In the genomic region with DNA sequence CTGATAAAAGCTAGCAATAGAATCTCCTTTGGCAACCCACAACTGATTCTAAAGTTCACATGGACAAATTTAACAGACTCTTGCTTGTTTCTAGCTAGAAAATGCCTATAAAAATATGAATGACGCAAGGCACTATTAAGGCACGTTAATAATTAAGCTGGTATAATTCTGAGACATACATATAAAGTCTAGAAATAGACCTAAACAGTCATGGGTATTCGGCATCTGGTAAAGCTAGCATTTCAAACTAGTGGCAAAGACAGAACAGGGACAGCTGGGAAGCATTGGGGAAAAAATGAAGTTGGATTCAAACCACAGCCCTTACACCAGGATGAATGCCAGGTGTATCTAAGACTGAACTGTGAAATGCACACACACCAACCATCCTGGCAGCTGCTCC, we compare ENCODE assay signal across 2 cellular contexts.
TF ChIP-seq lines count a peak whose summit lies in the region.

No MANE protein-coding gene starts in this region.

TF ChIP-seq in HepG2, 621 proteins besides CTCF, POLR2A, EP300 and RAD21:
- TF ChIP-seq ZNF788 (CRISPR knock-in tag; IDR thresholded peaks at IDR 0.05; ENCODE audit: borderline replicate concordance) (no peak), ELF4 (CRISPR knock-in tag; IDR thresholded peaks at IDR 0.05; ENCODE audit: borderline replicate concordance) (no peak), CCDC6 (CRISPR knock-in tag; IDR thresholded peaks at IDR 0.05) (no peak), NFYC (CRISPR knock-in tag; IDR thresholded peaks at IDR 0.05) (no peak), KLF16 (CRISPR knock-in tag; IDR thresholded peaks at IDR 0.05) (no peak), AKAP8 (CRISPR knock-in tag; IDR thresholded peaks at IDR 0.05) (no peak), PPARG (CRISPR knock-in tag; conservative IDR thresholded peaks at IDR 0.05) (no peak)
- TF ChIP-seq, protein P1, sequence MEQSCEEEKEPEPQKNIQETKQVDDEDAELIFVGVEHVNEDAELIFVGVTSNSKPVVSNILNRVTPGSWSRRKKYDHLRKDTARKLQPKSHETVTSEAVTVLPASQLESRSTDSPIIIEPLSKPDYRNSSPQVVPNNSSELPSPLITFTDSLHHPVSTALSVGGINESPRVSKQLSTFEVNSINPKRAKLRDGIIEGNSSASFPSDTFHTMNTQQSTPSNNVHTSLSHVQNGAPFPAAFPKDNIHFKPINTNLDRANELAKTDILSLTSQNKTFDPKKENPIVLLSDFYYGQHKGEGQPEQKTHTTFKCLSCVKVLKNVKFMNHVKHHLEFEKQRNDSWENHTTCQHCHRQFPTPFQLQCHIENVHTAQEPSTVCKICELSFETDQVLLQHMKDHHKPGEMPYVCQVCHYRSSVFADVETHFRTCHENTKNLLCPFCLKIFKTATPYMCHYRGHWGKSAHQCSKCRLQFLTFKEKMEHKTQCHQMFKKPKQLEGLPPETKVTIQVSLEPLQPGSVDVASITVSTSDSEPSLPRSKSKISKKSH (CRISPR knock-in tag; IDR thresholded peaks at IDR 0.05; ENCODE audit: borderline replicate concordance), result no peak
- TF ChIP-seq, protein P2, sequence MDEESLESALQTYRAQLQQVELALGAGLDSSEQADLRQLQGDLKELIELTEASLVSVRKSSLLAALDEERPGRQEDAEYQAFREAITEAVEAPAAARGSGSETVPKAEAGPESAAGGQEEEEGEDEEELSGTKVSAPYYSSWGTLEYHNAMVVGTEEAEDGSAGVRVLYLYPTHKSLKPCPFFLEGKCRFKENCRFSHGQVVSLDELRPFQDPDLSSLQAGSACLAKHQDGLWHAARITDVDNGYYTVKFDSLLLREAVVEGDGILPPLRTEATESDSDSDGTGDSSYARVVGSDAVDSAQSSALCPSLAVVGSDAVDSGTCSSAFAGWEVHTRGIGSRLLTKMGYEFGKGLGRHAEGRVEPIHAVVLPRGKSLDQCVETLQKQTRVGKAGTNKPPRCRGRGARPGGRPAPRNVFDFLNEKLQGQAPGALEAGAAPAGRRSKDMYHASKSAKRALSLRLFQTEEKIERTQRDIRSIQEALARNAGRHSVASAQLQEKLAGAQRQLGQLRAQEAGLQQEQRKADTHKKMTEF (CRISPR knock-in tag; IDR thresholded peaks at IDR 0.05), result no peak

TF ChIP-seq in K562, 482 proteins besides CTCF, POLR2A, EP300 and RAD21:
- TF ChIP-seq, protein P3, sequence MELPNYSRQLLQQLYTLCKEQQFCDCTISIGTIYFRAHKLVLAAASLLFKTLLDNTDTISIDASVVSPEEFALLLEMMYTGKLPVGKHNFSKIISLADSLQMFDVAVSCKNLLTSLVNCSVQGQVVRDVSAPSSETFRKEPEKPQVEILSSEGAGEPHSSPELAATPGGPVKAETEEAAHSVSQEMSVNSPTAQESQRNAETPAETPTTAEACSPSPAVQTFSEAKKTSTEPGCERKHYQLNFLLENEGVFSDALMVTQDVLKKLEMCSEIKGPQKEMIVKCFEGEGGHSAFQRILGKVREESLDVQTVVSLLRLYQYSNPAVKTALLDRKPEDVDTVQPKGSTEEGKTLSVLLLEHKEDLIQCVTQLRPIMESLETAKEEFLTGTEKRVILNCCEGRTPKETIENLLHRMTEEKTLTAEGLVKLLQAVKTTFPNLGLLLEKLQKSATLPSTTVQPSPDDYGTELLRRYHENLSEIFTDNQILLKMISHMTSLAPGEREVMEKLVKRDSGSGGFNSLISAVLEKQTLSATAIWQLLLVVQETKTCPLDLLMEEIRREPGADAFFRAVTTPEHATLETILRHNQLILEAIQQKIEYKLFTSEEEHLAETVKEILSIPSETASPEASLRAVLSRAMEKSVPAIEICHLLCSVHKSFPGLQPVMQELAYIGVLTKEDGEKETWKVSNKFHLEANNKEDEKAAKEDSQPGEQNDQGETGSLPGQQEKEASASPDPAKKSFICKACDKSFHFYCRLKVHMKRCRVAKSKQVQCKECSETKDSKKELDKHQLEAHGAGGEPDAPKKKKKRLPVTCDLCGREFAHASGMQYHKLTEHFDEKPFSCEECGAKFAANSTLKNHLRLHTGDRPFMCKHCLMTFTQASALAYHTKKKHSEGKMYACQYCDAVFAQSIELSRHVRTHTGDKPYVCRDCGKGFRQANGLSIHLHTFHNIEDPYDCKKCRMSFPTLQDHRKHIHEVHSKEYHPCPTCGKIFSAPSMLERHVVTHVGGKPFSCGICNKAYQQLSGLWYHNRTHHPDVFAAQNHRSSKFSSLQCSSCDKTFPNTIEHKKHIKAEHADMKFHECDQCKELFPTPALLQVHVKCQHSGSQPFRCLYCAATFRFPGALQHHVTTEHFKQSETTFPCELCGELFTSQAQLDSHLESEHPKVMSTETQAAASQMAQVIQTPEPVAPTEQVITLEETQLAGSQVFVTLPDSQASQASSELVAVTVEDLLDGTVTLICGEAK (IDR thresholded peaks at IDR 0.05), result no peak
- TF ChIP-seq, protein P3 (CRISPR knock-in tag; IDR thresholded peaks at IDR 0.05), result no peak
- TF ChIP-seq SMARCE1 (IDR thresholded peaks at IDR 0.05) (no peak), XRCC4 (IDR thresholded peaks at IDR 0.05; ENCODE audit: extremely low read depth, insufficient read depth, insufficient read length) (no peak), TCF7L2 (IDR thresholded peaks at IDR 0.05; ENCODE audit: low read depth, low read length) (no peak), MCM3 (IDR thresholded peaks at IDR 0.05) (no peak), SP2 (IDR thresholded peaks at IDR 0.05; ENCODE audit: extremely low read depth, low read depth, low read length, poor library complexity, severe bottlenecking) (no peak)
- TF ChIP-seq, protein P4, sequence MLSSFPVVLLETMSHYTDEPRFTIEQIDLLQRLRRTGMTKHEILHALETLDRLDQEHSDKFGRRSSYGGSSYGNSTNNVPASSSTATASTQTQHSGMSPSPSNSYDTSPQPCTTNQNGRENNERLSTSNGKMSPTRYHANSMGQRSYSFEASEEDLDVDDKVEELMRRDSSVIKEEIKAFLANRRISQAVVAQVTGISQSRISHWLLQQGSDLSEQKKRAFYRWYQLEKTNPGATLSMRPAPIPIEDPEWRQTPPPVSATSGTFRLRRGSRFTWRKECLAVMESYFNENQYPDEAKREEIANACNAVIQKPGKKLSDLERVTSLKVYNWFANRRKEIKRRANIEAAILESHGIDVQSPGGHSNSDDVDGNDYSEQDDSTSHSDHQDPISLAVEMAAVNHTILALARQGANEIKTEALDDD (IDR thresholded peaks at IDR 0.05), result no peak
